In genomic region chr2:220277445-220277960, GRCh38 we compare ENCODE assay signal across 9 cellular contexts.
DNase-seq lines count a peak whose midpoint lies in the region; ATAC-seq and TF ChIP-seq lines count a peak whose summit lies in the region.
"Had no signal": no experiment of that assay in that cellular context is flagged by ENCODE, and none has a peak within 500 bp of the region (broad histone marks: within the 10 kb centered on the region; RNA-seq: fewer than 3 reads in every experiment).

No MANE protein-coding gene starts in this region.

- in situ Hi-C loops in brain microvascular endothelial cell (cut with HindIII; ENCODE audit: low pct_ligation_motif_present, low sequenced_read_pairs): no loop called here

- no peaks in the 10 kb centered on the region for H3K9me3 ChIP-seq in right cardiac atrium (ENCODE audit: control insufficient read depth, low read length)
- no peaks in the 10 kb centered on the region for H3K9me3 ChIP-seq in thoracic aorta
- H3K9me3 ChIP-seq in CD4-positive, alpha-beta memory T cell (ENCODE audit: control insufficient read depth in 1 of 2, low read length in 2 of 2): no peaks in the 10 kb centered on the region

- H3K4me1 ChIP-seq in right cardiac atrium (ENCODE audit: control insufficient read depth, insufficient read depth, low read length): no peaks in the 10 kb centered on the region
- peaks cover 13 to 35% of the 10 kb centered on the region in 2 donors for H3K4me1 ChIP-seq in thoracic aorta (ENCODE audit: control insufficient read depth in 1 of 2, low read depth in 2 of 2)
- H3K4me1 ChIP-seq in CD4-positive, alpha-beta memory T cell (ENCODE audit: insufficient read depth, low read length): no peaks in the 10 kb centered on the region

- no peaks in the 10 kb centered on the region for H3K4me1 Mint-ChIP-seq in type B pancreatic cell (ENCODE audit: unreplicated experiment)
- no peaks in the 10 kb centered on the region for H3K4me1 Mint-ChIP-seq in CD4-positive, alpha-beta memory T cell

- CTCF ChIA-PET in CD4-positive, alpha-beta memory T cell (lab: Charles Lee; ENCODE audit: partially characterized antibody): no interaction called here

- H3K4me3 ChIP-seq in brain microvascular endothelial cell (ENCODE audit: low read depth, low read length) (no peak overlapping the region), right cardiac atrium (ENCODE audit: low read length) (no peak overlapping the region), thoracic aorta (no peak overlapping the region)
- H3K4me3 ChIP-seq in CD4-positive, alpha-beta memory T cell (ENCODE audit: low read length in 2 of 2): no peak overlapping the region

- peaks cover 5% of the 10 kb centered on the region for H3K9me3 Mint-ChIP-seq in type B pancreatic cell
- H3K9me3 Mint-ChIP-seq in CD4-positive, alpha-beta memory T cell: peaks cover 0 to 7% (median 0%) of the 10 kb centered on the region in 8 donors

- H3K27me3 Mint-ChIP-seq in type B pancreatic cell: no peaks in the 10 kb centered on the region
- H3K27me3 Mint-ChIP-seq in CD4-positive, alpha-beta memory T cell: peaks cover 2% of the 10 kb centered on the region in 2 donors

- H3K27me3 ChIP-seq in brain microvascular endothelial cell (replicated peaks) (no peaks in the 10 kb centered on the region), right cardiac atrium (ENCODE audit: control insufficient read depth, insufficient read depth) (no peaks in the 10 kb centered on the region), thoracic aorta (replicated peaks; ENCODE audit: insufficient read depth) (no peaks in the 10 kb centered on the region)
- H3K27me3 ChIP-seq in CD4-positive, alpha-beta memory T cell (ENCODE audit: insufficient read depth, low read length): no peaks in the 10 kb centered on the region

- WGBS in right cardiac atrium: 57% methylated on average over 3 of the region's 3 CpGs

- no peaks in the 10 kb centered on the region for H3K36me3 Mint-ChIP-seq in type B pancreatic cell
- no peaks in the 10 kb centered on the region for H3K36me3 Mint-ChIP-seq in CD4-positive, alpha-beta memory T cell

- H3K27ac Mint-ChIP-seq in type B pancreatic cell: no peak overlapping the region
- H3K27ac Mint-ChIP-seq in CD4-positive, alpha-beta memory T cell: peak overlapping the region in 1 of 7 donors; percentile 5
- H3K27ac Mint-ChIP-seq: endodermal cell had no signal

- peak overlapping the region; percentile 53 for H3K27ac ChIP-seq in brain microvascular endothelial cell
- H3K27ac ChIP-seq in right cardiac atrium (ENCODE audit: low read length): no peak overlapping the region
- H3K27ac ChIP-seq in thoracic aorta: peak overlapping the region; percentile 33 to 61
- no peak overlapping the region for H3K27ac ChIP-seq in CD4-positive, alpha-beta memory T cell (ENCODE audit: low read depth, low read length)

- POLR2A ChIA-PET in CD4-positive, alpha-beta memory T cell (lab: Charles Lee; ENCODE audit: partially characterized antibody): no interaction called here

- DNase-seq in HT-29 (ENCODE audit: low spot score): peak; percentile 81
- peak; percentile 47 for DNase-seq in brain microvascular endothelial cell
- DNase-seq in right cardiac atrium: peak; percentile 66 to 82 (median 75)
- peak; percentile 55 for DNase-seq in thoracic aorta (ENCODE audit: low spot score)
- DNase-seq in activated T-cell treated with anti-CD3 and anti-CD28 coated beads for 4 hours: no peak
- DNase-seq in inferior parietal cortex (ENCODE audit: extremely low spot score): no peak
- no peak for DNase-seq in type B pancreatic cell (ENCODE audit: extremely low spot score, unreplicated experiment)
- DNase-seq in CD4-positive, alpha-beta memory T cell: no peak
- DNase-seq: endodermal cell had no signal

- H3K36me3 ChIP-seq in brain microvascular endothelial cell (replicated peaks): no peaks in the 10 kb centered on the region
- H3K36me3 ChIP-seq in thoracic aorta: no peaks in the 10 kb centered on the region
- no peaks in the 10 kb centered on the region for H3K36me3 ChIP-seq in CD4-positive, alpha-beta memory T cell (ENCODE audit: insufficient read depth, low read length)

- TF ChIP-seq CTCF in brain microvascular endothelial cell (IDR thresholded peaks at IDR 0.05; ENCODE audit: low read depth, low read length, missing control alignments): no peak
- TF ChIP-seq CTCF in thoracic aorta (IDR thresholded peaks at IDR 0.05): no peak
- no peak for TF ChIP-seq CTCF in type B pancreatic cell (conservative IDR thresholded peaks at IDR 0.05)

- no peak overlapping the region for H3K4me3 Mint-ChIP-seq in type B pancreatic cell
- no peak overlapping the region for H3K4me3 Mint-ChIP-seq in CD4-positive, alpha-beta memory T cell
- H3K4me3 Mint-ChIP-seq: endodermal cell had no signal

- intact Hi-C loops in right cardiac atrium (cut with DNase I): no loop called here
- intact Hi-C loops in CD4-positive, alpha-beta memory T cell (cut with micrococcal nuclease): no loop called here

- ATAC-seq in right cardiac atrium: peak; percentile 74 to 80
- peak; percentile 65 for ATAC-seq in thoracic aorta (ENCODE audit: insufficient number of reproducible peaks, low FRiP score, low read depth)

Comparison
In these comparisons a context has a peak if more than half of its experiments do, and no peak if none do; other contexts are left out.
1. DNase-seq: peak in HT-29 (single experiment), brain microvascular endothelial cell (single experiment), right cardiac atrium (3 of 3) and thoracic aorta (single experiment); none in activated T-cell treated with anti-CD3 and anti-CD28 coated beads for 4 hours (single experiment), inferior parietal cortex (single experiment), type B pancreatic cell (single experiment) and CD4-positive, alpha-beta memory T cell (0 of 5).
2. H3K27ac ChIP-seq: peak in brain microvascular endothelial cell (single experiment) and thoracic aorta (2 of 2); none in right cardiac atrium (single experiment) and CD4-positive, alpha-beta memory T cell (single experiment).